ENCODE assay signal across 1 cellular context in the genomic region with DNA sequence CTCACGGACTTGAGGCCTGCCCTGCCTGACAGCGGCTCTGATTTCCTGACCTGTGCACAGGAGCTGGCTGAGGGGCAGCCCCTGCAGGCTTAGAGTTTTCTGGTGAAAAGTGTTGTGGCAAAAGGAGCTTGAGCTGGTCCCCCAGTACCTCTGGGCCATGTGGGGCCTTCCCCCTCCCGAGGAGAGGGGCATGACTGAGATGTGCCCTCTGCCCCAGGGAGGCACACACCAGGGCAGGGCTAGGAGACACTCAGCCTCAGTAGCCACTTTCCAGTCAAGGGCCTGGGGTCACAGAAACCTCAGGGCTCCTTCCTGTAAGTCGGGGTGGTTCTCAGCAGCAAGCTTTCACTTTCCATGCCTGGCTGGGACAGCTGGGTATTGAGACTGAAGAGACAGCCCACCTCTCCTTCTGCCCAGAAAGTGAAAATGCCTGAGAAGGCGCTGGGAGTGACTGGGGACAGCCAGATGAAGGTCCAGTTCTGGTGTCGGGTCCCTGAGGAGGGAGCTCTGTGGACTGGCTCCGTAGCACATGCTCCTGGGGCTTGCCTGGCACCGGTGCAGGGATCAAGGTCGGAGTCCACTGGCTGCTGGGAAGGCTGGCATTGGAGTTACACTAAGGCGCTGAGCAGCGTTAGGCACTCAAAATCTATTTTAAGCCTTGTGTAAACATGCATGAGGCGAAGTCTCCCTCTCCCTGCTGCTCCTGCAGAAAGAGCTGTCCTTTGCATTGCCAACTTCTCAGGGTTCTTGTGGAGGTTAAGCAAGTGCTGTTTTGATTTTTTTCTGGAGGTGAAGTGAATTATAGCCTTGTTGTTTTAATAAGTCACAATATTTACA.
A peak's percentile ranks its signal among the peaks of the same experiment; 100 is the strongest.
TF ChIP-seq lines count a peak whose summit lies in the region.

No MANE protein-coding gene starts in this region.

TF ChIP-seq in HepG2, 621 proteins besides CTCF, POLR2A, EP300 and RAD21 (continued from another document and continues in another):
- TF ChIP-seq FOSL2 (CRISPR knock-in tag; IDR thresholded peaks at IDR 0.05) (no peak), CHCHD3 (CRISPR knock-in tag; IDR thresholded peaks at IDR 0.05) (no peak), ZFY (CRISPR knock-in tag; IDR thresholded peaks at IDR 0.05) (no peak), ZFP82 (CRISPR knock-in tag; IDR thresholded peaks at IDR 0.05; ENCODE audit: borderline replicate concordance) (no peak), SRSF1 (optimal IDR thresholded peaks at IDR 0.05; ENCODE audit: low read depth, low read length) (no peak), BCL6 (CRISPR knock-in tag; IDR thresholded peaks at IDR 0.05) (peak; percentile 50), IRX3 (CRISPR knock-in tag; IDR thresholded peaks at IDR 0.05; ENCODE audit: borderline replicate concordance, low read depth) (no peak), ZNF703 (CRISPR knock-in tag; IDR thresholded peaks at IDR 0.05; ENCODE audit: borderline replicate concordance) (0 out of 2 replicates have a peak, but pooled peaks have one; percentile 43), TBX3 (IDR thresholded peaks at IDR 0.05; ENCODE audit: borderline replicate concordance) (no peak), STAG1 (CRISPR knock-in tag; IDR thresholded peaks at IDR 0.05) (no peak), ZNF564 (CRISPR knock-in tag; IDR thresholded peaks at IDR 0.05) (no peak), ZNF496 (CRISPR knock-in tag; IDR thresholded peaks at IDR 0.05; ENCODE audit: insufficient replicate concordance) (no peak), SYNCRIP (IDR thresholded peaks at IDR 0.05; ENCODE audit: insufficient read depth, low read depth, low read length) (no peak), NR2F2 (IDR thresholded peaks at IDR 0.05; ENCODE audit: borderline replicate concordance, low read depth) (no peak), ZNF773 (CRISPR knock-in tag; IDR thresholded peaks at IDR 0.05; ENCODE audit: borderline replicate concordance) (no peak), RXRA (CRISPR knock-in tag; IDR thresholded peaks at IDR 0.05) (no peak), PAX8 (CRISPR knock-in tag; IDR thresholded peaks at IDR 0.05; ENCODE audit: borderline replicate concordance) (no peak), ZFP36 (IDR thresholded peaks at IDR 0.05; ENCODE audit: borderline replicate concordance, low read depth, low read length, partially characterized antibody) (no peak), KLF13 (CRISPR knock-in tag; IDR thresholded peaks at IDR 0.05) (no peak), MIER2 (CRISPR knock-in tag; IDR thresholded peaks at IDR 0.05) (0 out of 2 replicates have a peak, but pooled peaks have one; percentile 12), ZNF350 (CRISPR knock-in tag; IDR thresholded peaks at IDR 0.05; ENCODE audit: borderline replicate concordance, low read depth) (peak; percentile 34; the same call in 1 of the 2 replicates), ZNF891 (CRISPR knock-in tag; IDR thresholded peaks at IDR 0.05) (no peak), NFYC (CRISPR knock-in tag; IDR thresholded peaks at IDR 0.05) (no peak), ZNF160 (CRISPR knock-in tag; IDR thresholded peaks at IDR 0.05) (no peak), DNMT3B (CRISPR knock-in tag; conservative IDR thresholded peaks at IDR 0.05) (no peak), ZNF468 (CRISPR knock-in tag; IDR thresholded peaks at IDR 0.05) (no peak), ZNF3 (CRISPR knock-in tag; IDR thresholded peaks at IDR 0.05) (no peak), ZFP37 (CRISPR knock-in tag; IDR thresholded peaks at IDR 0.05; ENCODE audit: borderline replicate concordance) (no peak), ZNF605 (CRISPR knock-in tag; IDR thresholded peaks at IDR 0.05) (no peak), ZNF780A (CRISPR knock-in tag; IDR thresholded peaks at IDR 0.05) (no peak), MYC (CRISPR knock-in tag; IDR thresholded peaks at IDR 0.05; ENCODE audit: borderline replicate concordance) (peak; percentile 73; the same call in 1 of the 2 replicates), SOX13 (IDR thresholded peaks at IDR 0.05) (no peak), SOX13 (CRISPR knock-in tag; conservative IDR thresholded peaks at IDR 0.05 in 1 of 2, IDR thresholded peaks at IDR 0.05 in 1 of 2) (no peak), TBX2 (CRISPR knock-in tag; IDR thresholded peaks at IDR 0.05; ENCODE audit: borderline replicate concordance) (no peak), ISX (CRISPR knock-in tag; conservative IDR thresholded peaks at IDR 0.05) (no peak), HNRNPL (IDR thresholded peaks at IDR 0.05; ENCODE audit: low read depth, low read length) (peak; percentile 76), HNF4A (CRISPR knock-in tag; IDR thresholded peaks at IDR 0.05) (peak; percentile 95)
- TF ChIP-seq, protein P1, sequence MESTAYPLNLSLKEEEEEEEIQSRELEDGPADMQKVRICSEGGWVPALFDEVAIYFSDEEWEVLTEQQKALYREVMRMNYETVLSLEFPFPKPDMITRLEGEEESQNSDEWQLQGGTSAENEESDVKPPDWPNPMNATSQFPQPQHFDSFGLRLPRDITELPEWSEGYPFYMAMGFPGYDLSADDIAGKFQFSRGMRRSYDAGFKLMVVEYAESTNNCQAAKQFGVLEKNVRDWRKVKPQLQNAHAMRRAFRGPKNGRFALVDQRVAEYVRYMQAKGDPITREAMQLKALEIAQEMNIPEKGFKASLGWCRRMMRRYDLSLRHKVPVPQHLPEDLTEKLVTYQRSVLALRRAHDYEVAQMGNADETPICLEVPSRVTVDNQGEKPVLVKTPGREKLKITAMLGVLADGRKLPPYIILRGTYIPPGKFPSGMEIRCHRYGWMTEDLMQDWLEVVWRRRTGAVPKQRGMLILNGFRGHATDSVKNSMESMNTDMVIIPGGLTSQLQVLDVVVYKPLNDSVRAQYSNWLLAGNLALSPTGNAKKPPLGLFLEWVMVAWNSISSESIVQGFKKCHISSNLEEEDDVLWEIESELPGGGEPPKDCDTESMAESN (CRISPR knock-in tag; conservative IDR thresholded peaks at IDR 0.05): no peak
- TF ChIP-seq, protein P2, sequence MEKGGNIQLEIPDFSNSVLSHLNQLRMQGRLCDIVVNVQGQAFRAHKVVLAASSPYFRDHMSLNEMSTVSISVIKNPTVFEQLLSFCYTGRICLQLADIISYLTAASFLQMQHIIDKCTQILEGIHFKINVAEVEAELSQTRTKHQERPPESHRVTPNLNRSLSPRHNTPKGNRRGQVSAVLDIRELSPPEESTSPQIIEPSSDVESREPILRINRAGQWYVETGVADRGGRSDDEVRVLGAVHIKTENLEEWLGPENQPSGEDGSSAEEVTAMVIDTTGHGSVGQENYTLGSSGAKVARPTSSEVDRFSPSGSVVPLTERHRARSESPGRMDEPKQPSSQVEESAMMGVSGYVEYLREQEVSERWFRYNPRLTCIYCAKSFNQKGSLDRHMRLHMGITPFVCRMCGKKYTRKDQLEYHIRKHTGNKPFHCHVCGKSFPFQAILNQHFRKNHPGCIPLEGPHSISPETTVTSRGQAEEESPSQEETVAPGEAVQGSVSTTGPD (CRISPR knock-in tag; IDR thresholded peaks at IDR 0.05): 0 out of 2 replicates have a peak, but pooled peaks have one; percentile 5
- TF ChIP-seq, protein P3, sequence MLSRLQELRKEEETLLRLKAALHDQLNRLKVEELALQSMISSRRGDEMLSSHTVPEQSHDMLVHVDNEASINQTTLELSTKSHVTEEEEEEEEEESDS (CRISPR knock-in tag; IDR thresholded peaks at IDR 0.05; ENCODE audit: borderline replicate concordance): no peak
- TF ChIP-seq, protein P4, sequence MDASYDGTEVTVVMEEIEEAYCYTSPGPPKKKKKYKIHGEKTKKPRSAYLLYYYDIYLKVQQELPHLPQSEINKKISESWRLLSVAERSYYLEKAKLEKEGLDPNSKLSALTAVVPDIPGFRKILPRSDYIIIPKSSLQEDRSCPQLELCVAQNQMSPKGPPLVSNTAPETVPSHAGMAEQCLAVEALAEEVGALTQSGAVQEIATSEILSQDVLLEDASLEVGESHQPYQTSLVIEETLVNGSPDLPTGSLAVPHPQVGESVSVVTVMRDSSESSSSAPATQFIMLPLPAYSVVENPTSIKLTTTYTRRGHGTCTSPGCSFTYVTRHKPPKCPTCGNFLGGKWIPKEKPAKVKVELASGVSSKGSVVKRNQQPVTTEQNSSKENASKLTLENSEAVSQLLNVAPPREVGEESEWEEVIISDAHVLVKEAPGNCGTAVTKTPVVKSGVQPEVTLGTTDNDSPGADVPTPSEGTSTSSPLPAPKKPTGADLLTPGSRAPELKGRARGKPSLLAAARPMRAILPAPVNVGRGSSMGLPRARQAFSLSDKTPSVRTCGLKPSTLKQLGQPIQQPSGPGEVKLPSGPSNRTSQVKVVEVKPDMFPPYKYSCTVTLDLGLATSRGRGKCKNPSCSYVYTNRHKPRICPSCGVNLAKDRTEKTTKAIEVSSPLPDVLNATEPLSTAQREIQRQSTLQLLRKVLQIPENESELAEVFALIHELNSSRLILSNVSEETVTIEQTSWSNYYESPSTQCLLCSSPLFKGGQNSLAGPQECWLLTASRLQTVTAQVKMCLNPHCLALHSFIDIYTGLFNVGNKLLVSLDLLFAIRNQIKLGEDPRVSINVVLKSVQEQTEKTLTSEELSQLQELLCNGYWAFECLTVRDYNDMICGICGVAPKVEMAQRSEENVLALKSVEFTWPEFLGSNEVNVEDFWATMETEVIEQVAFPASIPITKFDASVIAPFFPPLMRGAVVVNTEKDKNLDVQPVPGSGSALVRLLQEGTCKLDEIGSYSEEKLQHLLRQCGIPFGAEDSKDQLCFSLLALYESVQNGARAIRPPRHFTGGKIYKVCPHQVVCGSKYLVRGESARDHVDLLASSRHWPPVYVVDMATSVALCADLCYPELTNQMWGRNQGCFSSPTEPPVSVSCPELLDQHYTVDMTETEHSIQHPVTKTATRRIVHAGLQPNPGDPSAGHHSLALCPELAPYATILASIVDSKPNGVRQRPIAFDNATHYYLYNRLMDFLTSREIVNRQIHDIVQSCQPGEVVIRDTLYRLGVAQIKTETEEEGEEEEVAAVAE (CRISPR knock-in tag; IDR thresholded peaks at IDR 0.05; ENCODE audit: borderline replicate concordance): no peak
- TF ChIP-seq, protein P5, sequence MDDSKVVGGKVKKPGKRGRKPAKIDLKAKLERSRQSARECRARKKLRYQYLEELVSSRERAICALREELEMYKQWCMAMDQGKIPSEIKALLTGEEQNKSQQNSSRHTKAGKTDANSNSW (CRISPR knock-in tag; IDR thresholded peaks at IDR 0.05; ENCODE audit: borderline replicate concordance): no peak
- TF ChIP-seq, protein P6, sequence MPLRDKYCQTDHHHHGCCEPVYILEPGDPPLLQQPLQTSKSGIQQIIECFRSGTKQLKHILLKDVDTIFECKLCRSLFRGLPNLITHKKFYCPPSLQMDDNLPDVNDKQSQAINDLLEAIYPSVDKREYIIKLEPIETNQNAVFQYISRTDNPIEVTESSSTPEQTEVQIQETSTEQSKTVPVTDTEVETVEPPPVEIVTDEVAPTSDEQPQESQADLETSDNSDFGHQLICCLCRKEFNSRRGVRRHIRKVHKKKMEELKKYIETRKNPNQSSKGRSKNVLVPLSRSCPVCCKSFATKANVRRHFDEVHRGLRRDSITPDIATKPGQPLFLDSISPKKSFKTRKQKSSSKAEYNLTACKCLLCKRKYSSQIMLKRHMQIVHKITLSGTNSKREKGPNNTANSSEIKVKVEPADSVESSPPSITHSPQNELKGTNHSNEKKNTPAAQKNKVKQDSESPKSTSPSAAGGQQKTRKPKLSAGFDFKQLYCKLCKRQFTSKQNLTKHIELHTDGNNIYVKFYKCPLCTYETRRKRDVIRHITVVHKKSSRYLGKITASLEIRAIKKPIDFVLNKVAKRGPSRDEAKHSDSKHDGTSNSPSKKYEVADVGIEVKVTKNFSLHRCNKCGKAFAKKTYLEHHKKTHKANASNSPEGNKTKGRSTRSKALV (CRISPR knock-in tag; IDR thresholded peaks at IDR 0.05): no peak
- TF ChIP-seq, protein P7, sequence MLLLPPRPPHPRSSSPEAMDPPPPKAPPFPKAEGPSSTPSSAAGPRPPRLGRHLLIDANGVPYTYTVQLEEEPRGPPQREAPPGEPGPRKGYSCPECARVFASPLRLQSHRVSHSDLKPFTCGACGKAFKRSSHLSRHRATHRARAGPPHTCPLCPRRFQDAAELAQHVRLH (CRISPR knock-in tag; IDR thresholded peaks at IDR 0.05; ENCODE audit: borderline replicate concordance, low read depth): peak; percentile 47; the same call in 1 of the 2 replicates
- TF ChIP-seq, protein P8, sequence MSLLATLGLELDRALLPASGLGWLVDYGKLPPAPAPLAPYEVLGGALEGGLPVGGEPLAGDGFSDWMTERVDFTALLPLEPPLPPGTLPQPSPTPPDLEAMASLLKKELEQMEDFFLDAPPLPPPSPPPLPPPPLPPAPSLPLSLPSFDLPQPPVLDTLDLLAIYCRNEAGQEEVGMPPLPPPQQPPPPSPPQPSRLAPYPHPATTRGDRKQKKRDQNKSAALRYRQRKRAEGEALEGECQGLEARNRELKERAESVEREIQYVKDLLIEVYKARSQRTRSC (CRISPR knock-in tag; IDR thresholded peaks at IDR 0.05; ENCODE audit: low read depth): no peak
- TF ChIP-seq, protein P9, sequence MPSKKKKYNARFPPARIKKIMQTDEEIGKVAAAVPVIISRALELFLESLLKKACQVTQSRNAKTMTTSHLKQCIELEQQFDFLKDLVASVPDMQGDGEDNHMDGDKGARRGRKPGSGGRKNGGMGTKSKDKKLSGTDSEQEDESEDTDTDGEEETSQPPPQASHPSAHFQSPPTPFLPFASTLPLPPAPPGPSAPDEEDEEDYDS (CRISPR knock-in tag; IDR thresholded peaks at IDR 0.05): no peak
- TF ChIP-seq, protein P10, sequence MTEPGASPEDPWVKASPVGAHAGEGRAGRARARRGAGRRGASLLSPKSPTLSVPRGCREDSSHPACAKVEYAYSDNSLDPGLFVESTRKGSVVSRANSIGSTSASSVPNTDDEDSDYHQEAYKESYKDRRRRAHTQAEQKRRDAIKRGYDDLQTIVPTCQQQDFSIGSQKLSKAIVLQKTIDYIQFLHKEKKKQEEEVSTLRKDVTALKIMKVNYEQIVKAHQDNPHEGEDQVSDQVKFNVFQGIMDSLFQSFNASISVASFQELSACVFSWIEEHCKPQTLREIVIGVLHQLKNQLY (CRISPR knock-in tag; IDR thresholded peaks at IDR 0.05): peak; percentile 49; the same call in 1 of the 2 replicates
